10 cellular contexts compared by ENCODE assay signal in genomic region chr14:89625208-89625987, GRCh38.
A peak's percentile ranks its signal among the peaks of the same experiment; 100 is the strongest.
DNase-seq lines count a peak whose midpoint lies in the region; ATAC-seq, FAIRE-seq and TF ChIP-seq lines count a peak whose summit lies in the region.
"Had no signal": no experiment of that assay in that cellular context is flagged by ENCODE, and none has a peak within 500 bp of the region (broad histone marks: within the 10 kb centered on the region; RNA-seq: fewer than 3 reads in every experiment).

No MANE protein-coding gene starts in this region.

- intact Hi-C loops in adrenal gland (cut with DNase I), result no loop called here

- no peak for TF ChIP-seq CTCF in adrenal gland (IDR thresholded peaks at IDR 0.05)
- no peak for TF ChIP-seq CTCF in endothelial cell (IDR thresholded peaks at IDR 0.05; ENCODE audit: unreplicated experiment)

- no peak for ATAC-seq in GM21360 (IDR thresholded peaks at IDR 0.05; ENCODE audit: unreplicated experiment)

- H3K4me3 ChIP-seq in adrenal gland, result peak overlapping the region in 1 of 4 donors; percentile 7

- no peaks in the 10 kb centered on the region for H3K9me3 ChIP-seq in adrenal gland (replicated peaks in 1 of 3)

- no peak overlapping the region for H3K4me3 Mint-ChIP-seq in endothelial cell (ENCODE audit: unreplicated experiment)

- peaks cover 0 to 10% of the 10 kb centered on the region in 2 donors for H3K4me1 ChIP-seq in adrenal gland (replicated peaks in 1 of 2)

- H3K27me3 Mint-ChIP-seq in endothelial cell (ENCODE audit: unreplicated experiment), result peaks cover 10% of the 10 kb centered on the region

- WGBS in adrenal gland, 4 donors, result 52 to 62% (median 59%) methylated on average over 26 to 28 of the region's 28 CpGs

- H3K9me3 Mint-ChIP-seq in endothelial cell (ENCODE audit: unreplicated experiment), result no peaks in the 10 kb centered on the region

- no peaks in the 10 kb centered on the region for H3K27me3 ChIP-seq in adrenal gland

- DNase-seq in COLO668 (lab: John Stamatoyannopoulos, UW; ENCODE audit: unreplicated experiment) (peak; percentile 76), NCI-H128 (lab: John Stamatoyannopoulos, UW; ENCODE audit: unreplicated experiment) (peak; percentile 77), adrenal gland (peak; percentile 37 to 70 (median 64)), midbrain (lab: John Stamatoyannopoulos, UW) (peak; percentile 54), endothelial cell (ENCODE audit: low spot score) (no peak), GM12892 (ENCODE audit: insufficient read length) (no peak)
- no peak for DNase-seq in stimulated activated naive CD4-positive, alpha-beta T cell (lab: John Stamatoyannopoulos, UW)

- no peaks in the 10 kb centered on the region for H3K36me3 ChIP-seq in adrenal gland (replicated peaks in 1 of 2)

- peaks cover 12% of the 10 kb centered on the region for H3K36me3 Mint-ChIP-seq in endothelial cell (ENCODE audit: low read depth, unreplicated experiment)

- H3K27ac ChIP-seq in adrenal gland, result no peak overlapping the region
- H3K27ac ChIP-seq: VCaP had no signal

- H3K27ac Mint-ChIP-seq in endothelial cell (ENCODE audit: unreplicated experiment), result no peak overlapping the region

- TF ChIP-seq POLR2A in adrenal gland (IDR thresholded peaks at IDR 0.05) (no peak), GM12892 (IDR thresholded peaks at IDR 0.05; ENCODE audit: low read depth, low read length) (no peak)

- H3K4me1 Mint-ChIP-seq in endothelial cell (ENCODE audit: unreplicated experiment), result peaks cover 7% of the 10 kb centered on the region

- no peak for FAIRE-seq in GM12892 (lab: Jason Lieb, UNC)
- FAIRE-seq: colon had no signal

Comparison
In these comparisons a context has a peak if more than half of its experiments do, and no peak if none do; other contexts are left out.
1. DNase-seq: peak in COLO668 (single experiment), NCI-H128 (single experiment), adrenal gland (7 of 7) and midbrain (single experiment); none in endothelial cell (single experiment), stimulated activated naive CD4-positive, alpha-beta T cell (0 of 6) and GM12892 (single experiment).